ENCODE assay signal across 1 cellular context in genomic region chr3:100268156-100268555, GRCh38.
TF ChIP-seq lines count a peak whose summit lies in the region.

No MANE protein-coding gene starts in this region.

TF ChIP-seq in HEK293, 187 proteins besides CTCF, POLR2A, EP300 and RAD21 (continued from another document):
- TF ChIP-seq ZNF362 (tag by site-specific recombination; IDR thresholded peaks at IDR 0.05) = no peak
